27 cellular contexts compared by ENCODE assay signal in genomic region chr4:126018274-126018673, GRCh38.
"Had no signal": no experiment of that assay in that cellular context is flagged by ENCODE, and none has a peak within 500 bp of the region (broad histone marks: within the 10 kb centered on the region; RNA-seq: fewer than 3 reads in every experiment).

No MANE protein-coding gene starts in this region.

- H3K27me3 ChIP-seq: MG63 had no signal

- DNase-seq: activated CD4-positive, alpha-beta memory T cell treated with anti-CD3 and anti-CD28 coated beads, Interleukin-2, amount 10 ng/mL, durations not matched to agents 7 days and 5 days; activated CD4-positive, alpha-beta T cell treated with anti-CD3 and anti-CD28 coated beads for 1 hour; activated CD4-positive, alpha-beta T cell treated with anti-CD3 and anti-CD28 coated beads for 48 hours; activated CD4-positive, CD25-positive, alpha-beta regulatory T cell; activated CD8-positive, alpha-beta memory T cell treated with anti-CD3 and anti-CD28 coated beads for 24 hours; activated CD8-positive, alpha-beta memory T cell treated with anti-CD3 and anti-CD28 coated beads, Interleukin-2, amount 10 ng/mL, durations not matched to agents 7 days and 5 days; activated CD8-positive, alpha-beta memory T cell treated with anti-CD3 and anti-CD28 coated beads, Interleukin-2, amount 50 U/mL, for 48 hours; activated effector memory CD4-positive, alpha-beta T cell treated with Interleukin-2 at 50 U/mL for 16 hours; activated naive CD4-positive, alpha-beta T cell treated with anti-CD3 and anti-CD28 coated beads, Interleukin-2, amount 10 ng/mL, durations not matched to agents 7 days and 5 days; activated naive CD8-positive, alpha-beta T cell treated with anti-CD3 and anti-CD28 coated beads, Interleukin-2, amount 50 U/mL, for 24 hours; activated T-cell treated with anti-CD3 and anti-CD28 coated beads, Interleukin-2, amount 50 U/mL, for 48 hours; anterior cingulate cortex; caudate nucleus; cerebellar nuclear complex; Kasumi-1; KG1; MG63; NCI-H1436 treated with DMSO at 0.1 percent for 48 hours; NCI-H1694 treated with DMSO at 0.1 percent for 48 hours; NCI-H2081 treated with DMSO at 0.1 percent for 48 hours; NCI-H2171; NCI-H524; PC-9; T1000; WERI-Rb-1 had no signal

- H3K36me3 ChIP-seq: MG63, WERI-Rb-1 had no signal

- H3K4me3 ChIP-seq: MG63, PC-9 had no signal

- ATAC-seq: activated CD8-positive, alpha-beta memory T cell treated with anti-CD3 and anti-CD28 coated beads, Interleukin-2, amount 10 ng/mL, durations not matched to agents 7 days and 5 days; activated naive CD8-positive, alpha-beta T cell treated with anti-CD3 and anti-CD28 coated beads, Interleukin-2, amount 50 U/mL, for 24 hours; Right ventricle myocardium inferior had no signal

- H3K9me3 ChIP-seq: MG63 had no signal

- H3K27ac ChIP-seq: PC-9, RWPE1, WERI-Rb-1 had no signal
